Comparison of ENCODE assay signal across 9 cellular contexts in genomic region chr11:65316979-65317786, GRCh38. TPM values are rescaled to one million over a fixed set of nuclear protein-coding genes. Genes with fewer than 3 reads are reported as not detected.
DNase-seq lines count a peak whose midpoint lies in the region; ATAC-seq and FAIRE-seq lines count a peak whose summit lies in the region.
"Had no signal": no experiment of that assay in that cellular context is flagged by ENCODE, and none has a peak within 500 bp of the region (broad histone marks: within the 10 kb centered on the region; RNA-seq: fewer than 3 reads in every experiment).

No MANE protein-coding gene starts in this region.

- peak; percentile 34 for FAIRE-seq in G401.6 (lab: Jason Lieb, UNC)

- H3K4me1 Mint-ChIP-seq in activated T-helper 2 cell treated with anti-CD3 and anti-CD28 coated beads, Interferon-gamma antibody, Interleukin-2, Interleukin-4, amounts not matched to agents 10 μg/mL and 5 μg/mL and 100 μg/mL, durations not matched to agents 14 hours and 24 hours and 36 hours (ENCODE audit: low read depth), result peaks cover 9% of the 10 kb centered on the region

- no peaks in the 10 kb centered on the region for H3K9me3 Mint-ChIP-seq in activated T-helper 2 cell treated with anti-CD3 and anti-CD28 coated beads, Interferon-gamma antibody, Interleukin-2, Interleukin-4, amounts not matched to agents 10 μg/mL and 5 μg/mL and 100 μg/mL, durations not matched to agents 14 hours and 24 hours and 36 hours
- H3K9me3 Mint-ChIP-seq: memory B cell had no signal

- intact Hi-C loops in Right ventricle myocardium inferior (cut with DNase I), result no loop called here
- intact Hi-C loops in activated T-helper 2 cell treated with anti-CD3 and anti-CD28 coated beads, Interferon-gamma antibody, Interleukin-2, Interleukin-4, amounts not matched to agents 10 μg/mL and 5 μg/mL and 100 μg/mL, durations not matched to agents 14 hours and 24 hours and 36 hours (cut with micrococcal nuclease), result loop anchor here (2.0 to 5.0 kb wide), 2 partner anchors 42 to 100 kb away; no protein-coding TSS in a partner anchor

- peak; percentile 21 for ATAC-seq in Right ventricle myocardium inferior
- ATAC-seq in GM18502 (IDR thresholded peaks at IDR 0.05; ENCODE audit: poor library complexity, unreplicated experiment), result no peak
- no peak for ATAC-seq in GM21737 (IDR thresholded peaks at IDR 0.05; ENCODE audit: unreplicated experiment)

- H3K27ac Mint-ChIP-seq in activated T-helper 2 cell treated with anti-CD3 and anti-CD28 coated beads, Interferon-gamma antibody, Interleukin-2, Interleukin-4, amounts not matched to agents 10 μg/mL and 5 μg/mL and 100 μg/mL, durations not matched to agents 14 hours and 24 hours and 36 hours, result no peak overlapping the region
- H3K27ac Mint-ChIP-seq: memory B cell had no signal

- DNase-seq in SW 1271 (lab: John Stamatoyannopoulos, UW) (peak; percentile 87 to 94), Right ventricle myocardium inferior (ENCODE audit: missing footprints) (peak; percentile 77), pulmonary artery endothelial cell (ENCODE audit: low read depth, low spot score) (peak; percentile 73), Kasumi-1 (lab: John Stamatoyannopoulos, UW) (no peak)
- DNase-seq in activated T-helper 2 cell treated with anti-CD3 and anti-CD28 coated beads, Interferon-gamma antibody, Interleukin-2, Interleukin-4, amounts not matched to agents 10 μg/mL and 5 μg/mL and 100 μg/mL, durations not matched to agents 14 hours and 24 hours and 36 hours (ENCODE audit: low spot score), result no peak

- H3K36me3 Mint-ChIP-seq in activated T-helper 2 cell treated with anti-CD3 and anti-CD28 coated beads, Interferon-gamma antibody, Interleukin-2, Interleukin-4, amounts not matched to agents 10 μg/mL and 5 μg/mL and 100 μg/mL, durations not matched to agents 14 hours and 24 hours and 36 hours (ENCODE audit: low read depth), result no peaks in the 10 kb centered on the region
- H3K36me3 Mint-ChIP-seq: memory B cell had no signal

- no peaks in the 10 kb centered on the region for H3K27me3 Mint-ChIP-seq in activated T-helper 2 cell treated with anti-CD3 and anti-CD28 coated beads, Interferon-gamma antibody, Interleukin-2, Interleukin-4, amounts not matched to agents 10 μg/mL and 5 μg/mL and 100 μg/mL, durations not matched to agents 14 hours and 24 hours and 36 hours (ENCODE audit: low read depth)

- H3K4me3 Mint-ChIP-seq in activated T-helper 2 cell treated with anti-CD3 and anti-CD28 coated beads, Interferon-gamma antibody, Interleukin-2, Interleukin-4, amounts not matched to agents 10 μg/mL and 5 μg/mL and 100 μg/mL, durations not matched to agents 14 hours and 24 hours and 36 hours (ENCODE audit: low read depth), result no peak overlapping the region

RNA-seq across cellular contexts. Expression of gene CDC42EP2, which starts 2.5 kb away (rescaled TPM):
- total RNA-seq in Right ventricle myocardium inferior, result 16.7 TPM
- 19.5 and 22.5 TPM in 2 replicates for total RNA-seq in pulmonary artery endothelial cell
- total RNA-seq in activated T-helper 2 cell treated with anti-CD3 and anti-CD28 coated beads, Interferon-gamma antibody, Interleukin-2, Interleukin-4, amounts not matched to agents 10 μg/mL and 5 μg/mL and 100 μg/mL, durations not matched to agents 14 hours and 24 hours and 36 hours, result 3.4 and 5.1 TPM in 2 replicates

RNA-seq across cellular contexts. Expression of gene DPF2, which starts 16.5 kb away (rescaled TPM):
- total RNA-seq in Right ventricle myocardium inferior (51.6 TPM), pulmonary artery endothelial cell (24.3 and 38.3 TPM in 2 replicates)
- 77.0 and 78.1 TPM in 2 replicates for total RNA-seq in activated T-helper 2 cell treated with anti-CD3 and anti-CD28 coated beads, Interferon-gamma antibody, Interleukin-2, Interleukin-4, amounts not matched to agents 10 μg/mL and 5 μg/mL and 100 μg/mL, durations not matched to agents 14 hours and 24 hours and 36 hours

RNA-seq across cellular contexts. Expression of gene TIGD3, which starts 37.4 kb away (rescaled TPM):
- total RNA-seq in Right ventricle myocardium inferior, result 0.54 TPM
- total RNA-seq in pulmonary artery endothelial cell, result 0.32 and 0.33 TPM in 2 replicates
- total RNA-seq in activated T-helper 2 cell treated with anti-CD3 and anti-CD28 coated beads, Interferon-gamma antibody, Interleukin-2, Interleukin-4, amounts not matched to agents 10 μg/mL and 5 μg/mL and 100 μg/mL, durations not matched to agents 14 hours and 24 hours and 36 hours, result 1.3 and 1.6 TPM in 2 replicates

RNA-seq across cellular contexts. Expression of gene POLA2, which starts 55.4 kb away (rescaled TPM):
- 2.9 TPM for total RNA-seq in Right ventricle myocardium inferior
- 9.2 and 15.3 TPM in 2 replicates for total RNA-seq in pulmonary artery endothelial cell
- total RNA-seq in activated T-helper 2 cell treated with anti-CD3 and anti-CD28 coated beads, Interferon-gamma antibody, Interleukin-2, Interleukin-4, amounts not matched to agents 10 μg/mL and 5 μg/mL and 100 μg/mL, durations not matched to agents 14 hours and 24 hours and 36 hours, result 74.5 and 74.6 TPM in 2 replicates

Comparison
In these comparisons a context has a peak if more than half of its experiments do, and no peak if none do; other contexts are left out.
1. DNase-seq: peak in SW 1271 (2 of 2), Right ventricle myocardium inferior (single experiment) and pulmonary artery endothelial cell (single experiment); none in activated T-helper 2 cell treated with anti-CD3 and anti-CD28 coated beads, Interferon-gamma antibody, Interleukin-2, Interleukin-4, amounts not matched to agents 10 μg/mL and 5 μg/mL and 100 μg/mL, durations not matched to agents 14 hours and 24 hours and 36 hours (single experiment) and Kasumi-1 (0 of 2).